ENCODE assay signal across 1 cellular context in genomic region chr20:45581702-45582101, GRCh38.
TF ChIP-seq lines count a peak whose summit lies in the region.

No MANE protein-coding gene starts in this region.

TF ChIP-seq in H1, 55 proteins besides CTCF, POLR2A, EP300 and RAD21:
- TF ChIP-seq TAF7 (optimal IDR thresholded peaks at IDR 0.05; ENCODE audit: borderline replicate concordance, low read depth, low read length): no peak
- TF ChIP-seq TCF12 (IDR thresholded peaks at IDR 0.05; ENCODE audit: low read depth, low read length): no peak
- no peak for TF ChIP-seq YY1 (IDR thresholded peaks at IDR 0.05; ENCODE audit: low read depth, low read length)
- TF ChIP-seq KDM5A (IDR thresholded peaks at IDR 0.05; ENCODE audit: low read length): no peak
- no peak for TF ChIP-seq KDM4A (IDR thresholded peaks at IDR 0.05; ENCODE audit: low read depth, low read length, severe bottlenecking)
- no peak for TF ChIP-seq SIRT6 (IDR thresholded peaks at IDR 0.05; ENCODE audit: low read length)
